Comparison of ENCODE assay signal across 21 cellular contexts in genomic region chr7:34727464-34727995, GRCh38.
DNase-seq lines count a peak whose midpoint lies in the region; ATAC-seq and TF ChIP-seq lines count a peak whose summit lies in the region.
"Had no signal": no experiment of that assay in that cellular context is flagged by ENCODE, and none has a peak within 500 bp of the region (broad histone marks: within the 10 kb centered on the region; RNA-seq: fewer than 3 reads in every experiment).

No MANE protein-coding gene starts in this region.

- peak; percentile 76 to 82 for ATAC-seq in activated CD4-positive, CD25-positive, alpha-beta regulatory T cell treated with anti-CD3 and anti-CD28 coated beads, Interleukin-2, amount 50 U/mL, for 24 hours
- ATAC-seq: heart right ventricle; naive thymus-derived CD8-positive, alpha-beta T cell; Right ventricle myocardium inferior had no signal

- no peak for DNase-seq in activated CD4-positive, CD25-positive, alpha-beta regulatory T cell (lab: John Stamatoyannopoulos, UW)
- DNase-seq in LHCN-M2 (ENCODE audit: low read depth), result peak; percentile 9
- DNase-seq in NCI-H2171 treated with DMSO at 0.1 percent for 48 hours (lab: John Stamatoyannopoulos, UW), result peak; percentile 95
- DNase-seq in renal cortical epithelial cell (ENCODE audit: low read depth), result peak; percentile 52
- DNase-seq in activated naive CD4-positive, alpha-beta T cell treated with anti-CD3 and anti-CD28 coated beads, Interleukin-2, amount 50 U/mL, for 16 hours, result no peak
- no peak for DNase-seq in GF-D8 (lab: John Stamatoyannopoulos, UW)
- DNase-seq in Peyer's patch, result no peak
- DNase-seq: activated naive CD8-positive, alpha-beta T cell treated with anti-CD3 and anti-CD28 coated beads, Interleukin-2, amount 10 ng/mL, durations not matched to agents 7 days and 5 days; activated T-cell treated with anti-CD3 and anti-CD28 coated beads, Interleukin-2, amount 50 U/mL, for 72 hours; effector CD8-positive, alpha-beta T cell; GM23248; heart right ventricle; naive thymus-derived CD8-positive, alpha-beta T cell; stimulated activated CD4-positive, alpha-beta T cell treated with anti-CD3 and anti-CD28 coated beads, Interleukin-2, amount 100 ng/mL, for 48 hours; WERI-Rb-1 had no signal

- H3K4me1 ChIP-seq in Peyer's patch, result no peaks in the 10 kb centered on the region
- H3K4me1 ChIP-seq: parathyroid adenoma had no signal

- no peak for TF ChIP-seq CTCF in Peyer's patch (IDR thresholded peaks at IDR 0.05)

- no peaks in the 10 kb centered on the region for H3K9me3 ChIP-seq in Peyer's patch
- H3K9me3 ChIP-seq: heart right ventricle had no signal

- no peak for TF ChIP-seq POLR2A in Peyer's patch (IDR thresholded peaks at IDR 0.05)

- no peaks in the 10 kb centered on the region for H3K36me3 ChIP-seq in Peyer's patch
- H3K36me3 ChIP-seq: heart right ventricle, WERI-Rb-1 had no signal

- no peak overlapping the region for H3K27ac ChIP-seq in Peyer's patch
- H3K27ac ChIP-seq: C4-2B, GM23248, heart right ventricle, KMS-11, parathyroid adenoma, WERI-Rb-1 had no signal

- no peaks in the 10 kb centered on the region for H3K27me3 ChIP-seq in Peyer's patch
- H3K27me3 ChIP-seq: heart right ventricle had no signal

- no peak overlapping the region for H3K4me3 ChIP-seq in Peyer's patch
- H3K4me3 ChIP-seq: GM23248, heart right ventricle, lung had no signal

Comparison
In these comparisons a context has a peak if more than half of its experiments do, and no peak if none do; other contexts are left out.
1. DNase-seq: peak in LHCN-M2 (single experiment), NCI-H2171 treated with DMSO at 0.1 percent for 48 hours (single experiment) and renal cortical epithelial cell (single experiment); none in activated CD4-positive, CD25-positive, alpha-beta regulatory T cell (0 of 4), activated naive CD4-positive, alpha-beta T cell treated with anti-CD3 and anti-CD28 coated beads, Interleukin-2, amount 50 U/mL, for 16 hours (single experiment), GF-D8 (single experiment) and Peyer's patch (0 of 3).